ENCODE assay signal across 27 cellular contexts in the genomic region with DNA sequence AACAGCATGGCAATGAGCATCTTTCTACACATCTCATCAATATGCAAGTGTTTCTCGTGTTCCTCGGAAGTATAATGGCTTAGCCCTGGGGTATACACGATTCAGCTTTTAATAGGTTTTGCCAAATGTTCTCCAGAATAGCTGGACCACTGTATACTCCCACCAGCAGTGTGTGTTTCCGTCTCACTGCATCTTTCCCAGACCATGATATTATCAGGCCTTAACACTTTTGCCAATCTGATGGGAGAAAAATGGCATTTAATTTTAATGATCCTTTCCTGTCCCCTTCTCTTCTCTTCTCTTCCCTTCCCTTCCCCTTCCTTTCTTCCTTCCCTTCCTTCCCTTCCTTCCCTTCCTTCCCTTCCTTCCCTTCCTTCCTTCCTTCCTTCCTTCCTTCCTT. TPM values are rescaled to one million over a fixed set of nuclear protein-coding genes. Genes with fewer than 3 reads are reported as not detected.
"Had no signal": no experiment of that assay in that cellular context is flagged by ENCODE, and none has a peak within 500 bp of the region (broad histone marks: within the 10 kb centered on the region; RNA-seq: fewer than 3 reads in every experiment).

No MANE protein-coding gene starts in this region.

- H3K4me1 ChIP-seq: ascending aorta, colonic mucosa, pancreas, vagina had no signal

- H3K9me3 ChIP-seq: ascending aorta, colonic mucosa, lower lobe of right lung, pancreas, sigmoid colon, transverse colon, vagina had no signal

- H3K36me3 ChIP-seq: ascending aorta, colonic mucosa, lower lobe of right lung, pancreas, sigmoid colon, transverse colon, vagina had no signal

- FAIRE-seq: pancreas, TTC549 had no signal

- H3K4me3 ChIP-seq: ascending aorta, colonic mucosa, lower lobe of right lung, pancreas, sigmoid colon, transverse colon, vagina had no signal

- H3K9me3 Mint-ChIP-seq: activated CD4-positive, alpha-beta memory T cell treated with anti-CD3 and anti-CD28 coated beads, Interleukin-2, amount 10 ng/mL, durations not matched to agents 7 days and 5 days; activated naive CD4-positive, alpha-beta T cell treated with anti-CD3 and anti-CD28 coated beads for 36 hours; central memory CD8-positive, alpha-beta T cell; endodermal cell; T-helper 2 cell treated with Interferon-gamma antibody and Interleukin-4, amounts not matched to agents 5 μg/mL and 100 μg/mL, for 36 hours had no signal

- H3K27me3 ChIP-seq: ascending aorta, colonic mucosa, sigmoid colon, transverse colon, vagina had no signal

- ATAC-seq: activated CD8-positive, alpha-beta memory T cell treated with anti-CD3 and anti-CD28 coated beads, Interleukin-2, amount 10 ng/mL, durations not matched to agents 7 days and 5 days; left colon; lower lobe of right lung; pancreas; stimulated activated naive CD8-positive, alpha-beta T cell treated with anti-CD3 and anti-CD28 coated beads, Interleukin-15, Interleukin-2, amounts not matched to agents 100 U/mL and 50 U/mL, for 24 hours had no signal

- H3K27me3 Mint-ChIP-seq: activated CD4-positive, alpha-beta memory T cell treated with anti-CD3 and anti-CD28 coated beads, Interleukin-2, amount 10 ng/mL, durations not matched to agents 7 days and 5 days; activated CD8-positive, alpha-beta memory T cell treated with anti-CD3 and anti-CD28 coated beads, Interleukin-2, amount 10 ng/mL, durations not matched to agents 7 days and 5 days; central memory CD8-positive, alpha-beta T cell had no signal

- H3K4me3 Mint-ChIP-seq: activated CD4-positive, alpha-beta memory T cell treated with anti-CD3 and anti-CD28 coated beads, Interleukin-2, amount 10 ng/mL, durations not matched to agents 7 days and 5 days; activated CD8-positive, alpha-beta memory T cell treated with anti-CD3 and anti-CD28 coated beads, Interleukin-2, amount 10 ng/mL, durations not matched to agents 7 days and 5 days; activated naive CD4-positive, alpha-beta T cell treated with anti-CD3 and anti-CD28 coated beads for 36 hours; endodermal cell; T-helper 2 cell treated with Interferon-gamma antibody and Interleukin-4, amounts not matched to agents 5 μg/mL and 100 μg/mL, for 36 hours had no signal

- H3K27ac ChIP-seq: ascending aorta, colonic mucosa, epithelial cell of prostate, lower lobe of right lung, pancreas, sigmoid colon, transverse colon, vagina had no signal

- H3K27ac Mint-ChIP-seq: activated CD4-positive, alpha-beta memory T cell treated with anti-CD3 and anti-CD28 coated beads, Interleukin-2, amount 10 ng/mL, durations not matched to agents 7 days and 5 days; activated CD8-positive, alpha-beta memory T cell treated with anti-CD3 and anti-CD28 coated beads, Interleukin-2, amount 10 ng/mL, durations not matched to agents 7 days and 5 days; activated naive CD4-positive, alpha-beta T cell treated with anti-CD3 and anti-CD28 coated beads for 36 hours; endodermal cell; T-helper 2 cell treated with Interferon-gamma antibody and Interleukin-4, amounts not matched to agents 5 μg/mL and 100 μg/mL, for 36 hours had no signal

- DNase-seq: activated CD4-positive, alpha-beta memory T cell treated with anti-CD3 and anti-CD28 coated beads, Interleukin-2, amount 10 ng/mL, durations not matched to agents 7 days and 5 days; activated CD4-positive, alpha-beta T cell treated with anti-CD3 and anti-CD28 coated beads for 48 hours; activated CD8-positive, alpha-beta memory T cell treated with anti-CD3 and anti-CD28 coated beads, Interleukin-2, amount 10 ng/mL, durations not matched to agents 7 days and 5 days; activated naive CD4-positive, alpha-beta T cell treated with anti-CD3 and anti-CD28 coated beads for 36 hours; colonic mucosa; endodermal cell; foreskin fibroblast; glutamatergic neuron; hypothalamus; islet precursor cell; left colon; lower lobe of right lung; midbrain; pancreas; sigmoid colon; stimulated activated CD4-positive, alpha-beta T cell treated with anti-CD3 and anti-CD28 coated beads, Interleukin-4, amount 100 ng/mL, for 4 hours; stimulated activated naive CD8-positive, alpha-beta T cell treated with anti-CD3 and anti-CD28 coated beads, Interleukin-15, Interleukin-2, amounts not matched to agents 100 U/mL and 50 U/mL, for 24 hours; substantia nigra; SW 1271; transverse colon had no signal

RNA-seq across cellular contexts. Expression of gene PRKCB, which starts 30.8 kb away (rescaled TPM):
- total RNA-seq: myocyte had no signal
